1 cellular context compared by ENCODE assay signal in the genomic region with DNA sequence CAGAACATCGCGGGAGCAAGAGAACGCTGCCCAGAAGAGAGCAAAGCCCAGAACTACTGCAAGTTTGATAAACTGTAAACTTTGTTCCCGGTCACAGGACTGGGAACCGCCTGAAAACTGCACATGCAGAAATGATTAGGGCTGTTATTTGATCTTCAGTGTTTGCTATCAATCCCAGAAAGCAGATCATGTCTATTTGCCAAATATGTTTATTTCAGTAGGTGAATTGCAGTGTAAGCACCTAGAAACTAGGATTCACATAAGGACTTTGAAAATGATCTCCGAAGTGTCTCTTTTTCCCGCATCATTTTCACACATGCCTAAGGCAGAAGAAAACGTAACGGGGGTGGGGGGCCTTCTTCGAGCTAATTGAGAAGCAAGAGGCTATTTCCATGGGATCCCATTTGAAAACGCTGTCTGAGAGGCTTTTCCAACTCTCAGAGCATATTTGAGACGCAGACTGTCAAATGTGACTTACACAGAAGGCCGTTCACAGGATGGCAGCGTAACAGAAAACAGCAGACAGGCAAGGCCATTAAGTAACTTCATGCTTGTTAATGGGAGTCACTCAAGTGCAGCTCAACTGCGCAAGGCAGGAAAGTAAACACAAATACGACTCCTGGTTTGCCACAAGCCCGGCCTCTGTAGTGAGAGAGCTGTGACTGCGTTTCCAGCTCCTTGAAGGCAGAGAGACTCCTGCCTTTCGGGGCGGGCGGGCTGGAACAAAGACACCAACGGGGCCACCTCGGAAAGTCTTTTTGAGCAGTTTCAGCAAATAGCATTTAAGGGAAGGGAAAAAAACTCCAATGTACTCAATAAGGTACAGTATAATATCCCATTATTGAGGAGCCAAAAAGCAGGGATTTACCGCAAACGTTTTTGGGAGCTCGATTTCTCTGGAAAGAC.
TF ChIP-seq lines count a peak whose summit lies in the region.

No MANE protein-coding gene starts in this region.

TF ChIP-seq in HepG2, 621 proteins besides CTCF, POLR2A, EP300 and RAD21 (continued from another document and continues in another):
- TF ChIP-seq, protein P1, sequence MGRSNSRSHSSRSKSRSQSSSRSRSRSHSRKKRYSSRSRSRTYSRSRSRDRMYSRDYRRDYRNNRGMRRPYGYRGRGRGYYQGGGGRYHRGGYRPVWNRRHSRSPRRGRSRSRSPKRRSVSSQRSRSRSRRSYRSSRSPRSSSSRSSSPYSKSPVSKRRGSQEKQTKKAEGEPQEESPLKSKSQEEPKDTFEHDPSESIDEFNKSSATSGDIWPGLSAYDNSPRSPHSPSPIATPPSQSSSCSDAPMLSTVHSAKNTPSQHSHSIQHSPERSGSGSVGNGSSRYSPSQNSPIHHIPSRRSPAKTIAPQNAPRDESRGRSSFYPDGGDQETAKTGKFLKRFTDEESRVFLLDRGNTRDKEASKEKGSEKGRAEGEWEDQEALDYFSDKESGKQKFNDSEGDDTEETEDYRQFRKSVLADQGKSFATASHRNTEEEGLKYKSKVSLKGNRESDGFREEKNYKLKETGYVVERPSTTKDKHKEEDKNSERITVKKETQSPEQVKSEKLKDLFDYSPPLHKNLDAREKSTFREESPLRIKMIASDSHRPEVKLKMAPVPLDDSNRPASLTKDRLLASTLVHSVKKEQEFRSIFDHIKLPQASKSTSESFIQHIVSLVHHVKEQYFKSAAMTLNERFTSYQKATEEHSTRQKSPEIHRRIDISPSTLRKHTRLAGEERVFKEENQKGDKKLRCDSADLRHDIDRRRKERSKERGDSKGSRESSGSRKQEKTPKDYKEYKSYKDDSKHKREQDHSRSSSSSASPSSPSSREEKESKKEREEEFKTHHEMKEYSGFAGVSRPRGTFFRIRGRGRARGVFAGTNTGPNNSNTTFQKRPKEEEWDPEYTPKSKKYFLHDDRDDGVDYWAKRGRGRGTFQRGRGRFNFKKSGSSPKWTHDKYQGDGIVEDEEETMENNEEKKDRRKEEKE (IDR thresholded peaks at IDR 0.05): no peak
- TF ChIP-seq NR2C2 (CRISPR knock-in tag; IDR thresholded peaks at IDR 0.05; ENCODE audit: borderline replicate concordance) (no peak), IKZF4 (CRISPR knock-in tag; IDR thresholded peaks at IDR 0.05; ENCODE audit: borderline replicate concordance, low read depth, not compliant biosample characterization) (peak; percentile 43), MAFF (IDR thresholded peaks at IDR 0.05; ENCODE audit: low read depth, low read length) (peak; percentile 40; the same call in 1 of the 2 replicates), DNMT3B (CRISPR knock-in tag; conservative IDR thresholded peaks at IDR 0.05) (no peak; the same call in 1 of the 2 replicates), GABPB1 (CRISPR knock-in tag; IDR thresholded peaks at IDR 0.05) (peak; percentile 53), ZNF24 (IDR thresholded peaks at IDR 0.05) (no peak), TOE1 (CRISPR knock-in tag; IDR thresholded peaks at IDR 0.05) (no peak), NCOA1 (CRISPR knock-in tag; IDR thresholded peaks at IDR 0.05) (peak; percentile 95), ZNF513 (CRISPR knock-in tag; conservative IDR thresholded peaks at IDR 0.05) (no peak), SRSF4 (IDR thresholded peaks at IDR 0.05; ENCODE audit: low read depth, low read length, poor library complexity, severe bottlenecking) (no peak), SCMH1 (CRISPR knock-in tag; IDR thresholded peaks at IDR 0.05; ENCODE audit: borderline replicate concordance) (no peak), MXD3 (CRISPR knock-in tag; IDR thresholded peaks at IDR 0.05) (peak; percentile 76), ZNF501 (CRISPR knock-in tag; IDR thresholded peaks at IDR 0.05) (peak; percentile 97), ZNF33B (CRISPR knock-in tag; IDR thresholded peaks at IDR 0.05) (0 out of 2 replicates have a peak, but pooled peaks have one; percentile 73), AHR (CRISPR knock-in tag; IDR thresholded peaks at IDR 0.05) (0 out of 2 replicates have a peak, but pooled peaks have one; percentile 52), ZBTB14 (CRISPR knock-in tag; IDR thresholded peaks at IDR 0.05) (no peak), ELF4 (CRISPR knock-in tag; IDR thresholded peaks at IDR 0.05; ENCODE audit: borderline replicate concordance) (peak; percentile 76; the same call in 1 of the 2 replicates), CSRNP1 (CRISPR knock-in tag; IDR thresholded peaks at IDR 0.05) (peak; percentile 90; the same call in 1 of the 2 replicates), ZNF253 (CRISPR knock-in tag; IDR thresholded peaks at IDR 0.05; ENCODE audit: borderline replicate concordance) (no peak), KLF9 (CRISPR knock-in tag; IDR thresholded peaks at IDR 0.05; ENCODE audit: low read depth) (peak; percentile 56; the same call in 1 of the 2 replicates), RBM22 (optimal IDR thresholded peaks at IDR 0.05; ENCODE audit: low read length) (no peak), MATR3 (CRISPR knock-in tag; IDR thresholded peaks at IDR 0.05) (no peak), U2AF1 (optimal IDR thresholded peaks at IDR 0.05; ENCODE audit: low read depth, low read length) (peak; percentile 73), NFIC (IDR thresholded peaks at IDR 0.05; ENCODE audit: low read length) (peak; percentile 64; the same call in 1 of the 2 replicates), NONO (IDR thresholded peaks at IDR 0.05) (no peak), NONO (CRISPR knock-in tag; conservative IDR thresholded peaks at IDR 0.05) (peak; percentile 72), ZNF138 (CRISPR knock-in tag; IDR thresholded peaks at IDR 0.05; ENCODE audit: low read depth) (no peak), ZNF275 (CRISPR knock-in tag; IDR thresholded peaks at IDR 0.05; ENCODE audit: borderline replicate concordance) (no peak; the same call in 1 of the 2 replicates), MAX (IDR thresholded peaks at IDR 0.05) (peak; percentile 74), ZFP62 (CRISPR knock-in tag; IDR thresholded peaks at IDR 0.05) (no peak), ZNF207 (IDR thresholded peaks at IDR 0.05; ENCODE audit: borderline replicate concordance) (no peak), ZNF564 (CRISPR knock-in tag; IDR thresholded peaks at IDR 0.05) (peak; percentile 76; the same call in 1 of the 2 replicates), ZNF850 (CRISPR knock-in tag; conservative IDR thresholded peaks at IDR 0.05) (peak; percentile 34; the same call in 1 of the 2 replicates)
- TF ChIP-seq, protein P2, sequence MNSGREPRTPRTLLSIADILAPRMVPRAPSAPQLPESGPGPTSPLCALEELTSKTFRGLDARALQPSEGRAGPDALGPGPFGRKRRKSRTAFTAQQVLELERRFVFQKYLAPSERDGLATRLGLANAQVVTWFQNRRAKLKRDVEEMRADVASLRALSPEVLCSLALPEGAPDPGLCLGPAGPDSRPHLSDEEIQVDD (CRISPR knock-in tag; IDR thresholded peaks at IDR 0.05; ENCODE audit: borderline replicate concordance): peak; percentile 80; the same call in 1 of the 2 replicates
- TF ChIP-seq, protein P3, sequence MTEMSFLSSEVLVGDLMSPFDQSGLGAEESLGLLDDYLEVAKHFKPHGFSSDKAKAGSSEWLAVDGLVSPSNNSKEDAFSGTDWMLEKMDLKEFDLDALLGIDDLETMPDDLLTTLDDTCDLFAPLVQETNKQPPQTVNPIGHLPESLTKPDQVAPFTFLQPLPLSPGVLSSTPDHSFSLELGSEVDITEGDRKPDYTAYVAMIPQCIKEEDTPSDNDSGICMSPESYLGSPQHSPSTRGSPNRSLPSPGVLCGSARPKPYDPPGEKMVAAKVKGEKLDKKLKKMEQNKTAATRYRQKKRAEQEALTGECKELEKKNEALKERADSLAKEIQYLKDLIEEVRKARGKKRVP (CRISPR knock-in tag; IDR thresholded peaks at IDR 0.05): peak in 1 of 2 experiments; percentile 82; a peak in 2 of 4 replicates
- TF ChIP-seq, protein P4, sequence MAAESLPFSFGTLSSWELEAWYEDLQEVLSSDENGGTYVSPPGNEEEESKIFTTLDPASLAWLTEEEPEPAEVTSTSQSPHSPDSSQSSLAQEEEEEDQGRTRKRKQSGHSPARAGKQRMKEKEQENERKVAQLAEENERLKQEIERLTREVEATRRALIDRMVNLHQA (CRISPR knock-in tag; IDR thresholded peaks at IDR 0.05): no peak
- TF ChIP-seq, protein P5, sequence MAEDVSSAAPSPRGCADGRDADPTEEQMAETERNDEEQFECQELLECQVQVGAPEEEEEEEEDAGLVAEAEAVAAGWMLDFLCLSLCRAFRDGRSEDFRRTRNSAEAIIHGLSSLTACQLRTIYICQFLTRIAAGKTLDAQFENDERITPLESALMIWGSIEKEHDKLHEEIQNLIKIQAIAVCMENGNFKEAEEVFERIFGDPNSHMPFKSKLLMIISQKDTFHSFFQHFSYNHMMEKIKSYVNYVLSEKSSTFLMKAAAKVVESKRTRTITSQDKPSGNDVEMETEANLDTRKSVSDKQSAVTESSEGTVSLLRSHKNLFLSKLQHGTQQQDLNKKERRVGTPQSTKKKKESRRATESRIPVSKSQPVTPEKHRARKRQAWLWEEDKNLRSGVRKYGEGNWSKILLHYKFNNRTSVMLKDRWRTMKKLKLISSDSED (CRISPR knock-in tag; IDR thresholded peaks at IDR 0.05): no peak
- TF ChIP-seq, protein P6, sequence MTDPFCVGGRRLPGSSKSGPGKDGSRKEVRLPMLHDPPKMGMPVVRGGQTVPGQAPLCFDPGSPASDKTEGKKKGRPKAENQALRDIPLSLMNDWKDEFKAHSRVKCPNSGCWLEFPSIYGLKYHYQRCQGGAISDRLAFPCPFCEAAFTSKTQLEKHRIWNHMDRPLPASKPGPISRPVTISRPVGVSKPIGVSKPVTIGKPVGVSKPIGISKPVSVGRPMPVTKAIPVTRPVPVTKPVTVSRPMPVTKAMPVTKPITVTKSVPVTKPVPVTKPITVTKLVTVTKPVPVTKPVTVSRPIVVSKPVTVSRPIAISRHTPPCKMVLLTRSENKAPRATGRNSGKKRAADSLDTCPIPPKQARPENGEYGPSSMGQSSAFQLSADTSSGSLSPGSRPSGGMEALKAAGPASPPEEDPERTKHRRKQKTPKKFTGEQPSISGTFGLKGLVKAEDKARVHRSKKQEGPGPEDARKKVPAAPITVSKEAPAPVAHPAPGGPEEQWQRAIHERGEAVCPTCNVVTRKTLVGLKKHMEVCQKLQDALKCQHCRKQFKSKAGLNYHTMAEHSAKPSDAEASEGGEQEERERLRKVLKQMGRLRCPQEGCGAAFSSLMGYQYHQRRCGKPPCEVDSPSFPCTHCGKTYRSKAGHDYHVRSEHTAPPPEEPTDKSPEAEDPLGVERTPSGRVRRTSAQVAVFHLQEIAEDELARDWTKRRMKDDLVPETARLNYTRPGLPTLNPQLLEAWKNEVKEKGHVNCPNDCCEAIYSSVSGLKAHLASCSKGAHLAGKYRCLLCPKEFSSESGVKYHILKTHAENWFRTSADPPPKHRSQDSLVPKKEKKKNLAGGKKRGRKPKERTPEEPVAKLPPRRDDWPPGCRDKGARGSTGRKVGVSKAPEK (CRISPR knock-in tag; IDR thresholded peaks at IDR 0.05; ENCODE audit: borderline replicate concordance): peak; percentile 82; the same call in 1 of the 2 replicates
